Comparison of ENCODE assay signal across 15 cellular contexts in the genomic region with DNA sequence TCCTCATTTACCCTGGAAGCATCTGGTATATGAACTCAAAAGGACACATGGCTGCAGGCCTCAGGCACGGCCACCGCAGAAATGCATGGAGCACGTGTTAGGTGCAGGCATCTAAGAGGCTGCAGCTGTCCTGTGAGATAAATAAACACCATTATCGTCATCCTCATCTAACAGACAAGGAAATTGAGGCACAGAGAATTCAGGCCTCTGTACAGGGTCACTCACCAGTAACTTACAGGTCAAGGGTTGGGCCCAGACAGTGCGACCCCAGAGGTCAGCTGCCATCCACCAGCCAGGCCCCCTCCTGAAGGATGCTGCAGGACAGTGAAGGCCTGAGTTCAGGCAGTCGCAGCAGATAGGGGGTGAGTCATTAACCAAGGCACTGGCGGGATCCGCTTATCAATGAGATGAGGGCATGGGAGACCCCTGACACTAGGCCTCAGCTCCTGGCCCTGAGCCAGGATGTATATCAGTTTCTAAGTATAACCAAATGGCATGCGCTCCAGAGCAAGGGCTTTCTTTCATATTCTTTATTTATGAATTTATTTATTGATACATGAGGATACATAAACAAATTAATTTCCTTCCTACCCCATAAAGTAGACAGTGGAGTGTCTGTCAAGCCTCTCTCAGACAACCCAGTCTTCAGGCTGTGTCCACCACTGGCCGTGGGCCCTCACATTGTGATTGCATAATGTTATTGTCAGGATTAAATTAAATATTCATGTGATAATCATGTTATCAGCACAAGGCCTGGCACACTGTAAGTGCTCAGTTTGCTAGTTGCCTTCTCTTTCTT.
DNase-seq lines count a peak whose midpoint lies in the region; ATAC-seq and TF ChIP-seq lines count a peak whose summit lies in the region.
"Had no signal": no experiment of that assay in that cellular context is flagged by ENCODE, and none has a peak within 500 bp of the region (broad histone marks: within the 10 kb centered on the region; RNA-seq: fewer than 3 reads in every experiment).

No MANE protein-coding gene starts in this region.

- no peaks in the 10 kb centered on the region; the same call in 1 of the 2 replicates for H3K9me3 ChIP-seq in BE2C

- H3K27me3 ChIP-seq in BE2C: no peaks in the 10 kb centered on the region

- H3K4me1 ChIP-seq in BE2C: peaks cover 22% of the 10 kb centered on the region

- no peaks in the 10 kb centered on the region for H3K36me3 ChIP-seq in BE2C

- DNase-seq in BE2C (peak; percentile 75), HUDEP-2 (lab: John Stamatoyannopoulos, UW; ENCODE audit: unreplicated experiment in 76 of 76) (peak in 74 of 76 experiments; percentile 22 to 94 (median 74)), coronary artery (ENCODE audit: low spot score) (peak; percentile 57), sciatic nerve (ENCODE audit: low spot score) (peak; percentile 47), ureter (ENCODE audit: low spot score) (no peak), AG08396 (ENCODE audit: low spot score) (no peak), left lobe of liver (ENCODE audit: low spot score) (no peak)
- DNase-seq: HFFc6, MM.1S, NCI-H1105 treated with DMSO at 0.1 percent for 48 hours, NCI-H187 treated with DMSO at 0.1 percent for 48 hours, NCI-H2171, NCI-H82, SIG-M5 had no signal

- no peak overlapping the region for H3K4me3 ChIP-seq in BE2C (ENCODE audit: low read depth, low read length)
- H3K4me3 ChIP-seq in coronary artery: no peak overlapping the region

- ATAC-seq in sciatic nerve (peak; percentile 27), left lobe of liver (no peak)
- ATAC-seq: HepG2 had no signal

- TF ChIP-seq CTCF in BE2C (IDR thresholded peaks at IDR 0.05; ENCODE audit: low read depth, low read length): no peak
- TF ChIP-seq CTCF in coronary artery (IDR thresholded peaks at IDR 0.05): no peak

- no peak overlapping the region for H3K27ac ChIP-seq in coronary artery

- intact Hi-C loops in sciatic nerve (cut with DNase I): no loop called here

Comparison
In these comparisons a context has a peak if more than half of its experiments do, and no peak if none do; other contexts are left out.
1. DNase-seq: peak in BE2C (single experiment), HUDEP-2 (74 of 76), coronary artery (single experiment) and sciatic nerve (single experiment); none in ureter (single experiment), AG08396 (single experiment) and left lobe of liver (single experiment).